ENCODE assay signal across 1 cellular context in the genomic region with DNA sequence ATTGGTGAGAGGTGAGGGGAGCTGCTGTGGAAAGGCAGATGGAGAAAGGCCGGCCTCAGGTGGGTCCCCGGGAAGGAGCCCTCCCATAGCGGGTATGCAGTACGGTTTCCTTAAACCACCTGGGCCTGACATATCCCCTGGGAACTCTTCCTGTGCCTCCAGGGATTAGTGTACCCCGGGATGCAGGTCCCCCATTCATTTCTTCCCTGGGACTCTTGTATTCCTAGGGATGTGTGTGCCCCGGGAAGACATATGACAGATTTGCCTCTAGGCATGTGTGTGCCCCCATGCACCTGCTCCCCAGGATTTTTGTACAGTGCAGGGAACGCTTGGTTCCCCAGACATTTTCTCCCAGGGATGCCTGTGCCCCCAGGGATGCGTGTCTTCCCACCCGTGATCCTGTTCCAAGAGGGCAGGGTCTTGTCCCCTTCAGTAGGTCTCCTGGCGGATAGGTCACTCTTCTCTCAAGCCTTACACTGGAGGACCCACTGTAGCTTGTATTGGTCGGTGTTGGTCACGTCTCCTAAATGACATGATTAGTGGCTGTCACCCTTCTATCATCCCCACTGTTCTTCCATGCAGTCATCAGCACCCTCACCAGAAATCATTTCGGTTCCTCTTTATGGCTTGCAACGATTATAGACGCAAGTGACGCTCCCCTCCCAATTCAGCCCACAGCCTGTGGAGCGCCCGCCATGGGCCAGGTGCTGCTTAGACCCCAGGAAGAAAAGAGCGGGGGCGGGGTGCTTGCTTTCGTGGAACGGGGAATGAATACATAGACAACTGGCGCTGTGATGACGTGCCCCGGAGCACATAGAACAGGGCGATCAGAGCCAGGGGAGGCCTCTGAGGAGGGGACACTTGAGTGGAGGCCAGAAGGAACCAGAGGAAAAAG.
TF ChIP-seq lines count a peak whose summit lies in the region.

No MANE protein-coding gene starts in this region.

TF ChIP-seq in K562, 482 proteins besides CTCF, POLR2A, EP300 and RAD21 (continued from another document):
- TF ChIP-seq PKNOX1 (IDR thresholded peaks at IDR 0.05), result peak; percentile 88
- no peak for TF ChIP-seq ETV5 (CRISPR knock-in tag; IDR thresholded peaks at IDR 0.05; ENCODE audit: low read depth)
- 0 out of 4 replicates have a peak, but pooled peaks of 1 of the 2 experiments have one; percentile 33 for TF ChIP-seq HDAC1 (IDR thresholded peaks at IDR 0.05)
- TF ChIP-seq ZNF263 (CRISPR knock-in tag; IDR thresholded peaks at IDR 0.05; ENCODE audit: borderline replicate concordance), result no peak
- no peak for TF ChIP-seq HDAC3 (IDR thresholded peaks at IDR 0.05; ENCODE audit: borderline replicate concordance, partially characterized antibody)
- TF ChIP-seq, protein P1, sequence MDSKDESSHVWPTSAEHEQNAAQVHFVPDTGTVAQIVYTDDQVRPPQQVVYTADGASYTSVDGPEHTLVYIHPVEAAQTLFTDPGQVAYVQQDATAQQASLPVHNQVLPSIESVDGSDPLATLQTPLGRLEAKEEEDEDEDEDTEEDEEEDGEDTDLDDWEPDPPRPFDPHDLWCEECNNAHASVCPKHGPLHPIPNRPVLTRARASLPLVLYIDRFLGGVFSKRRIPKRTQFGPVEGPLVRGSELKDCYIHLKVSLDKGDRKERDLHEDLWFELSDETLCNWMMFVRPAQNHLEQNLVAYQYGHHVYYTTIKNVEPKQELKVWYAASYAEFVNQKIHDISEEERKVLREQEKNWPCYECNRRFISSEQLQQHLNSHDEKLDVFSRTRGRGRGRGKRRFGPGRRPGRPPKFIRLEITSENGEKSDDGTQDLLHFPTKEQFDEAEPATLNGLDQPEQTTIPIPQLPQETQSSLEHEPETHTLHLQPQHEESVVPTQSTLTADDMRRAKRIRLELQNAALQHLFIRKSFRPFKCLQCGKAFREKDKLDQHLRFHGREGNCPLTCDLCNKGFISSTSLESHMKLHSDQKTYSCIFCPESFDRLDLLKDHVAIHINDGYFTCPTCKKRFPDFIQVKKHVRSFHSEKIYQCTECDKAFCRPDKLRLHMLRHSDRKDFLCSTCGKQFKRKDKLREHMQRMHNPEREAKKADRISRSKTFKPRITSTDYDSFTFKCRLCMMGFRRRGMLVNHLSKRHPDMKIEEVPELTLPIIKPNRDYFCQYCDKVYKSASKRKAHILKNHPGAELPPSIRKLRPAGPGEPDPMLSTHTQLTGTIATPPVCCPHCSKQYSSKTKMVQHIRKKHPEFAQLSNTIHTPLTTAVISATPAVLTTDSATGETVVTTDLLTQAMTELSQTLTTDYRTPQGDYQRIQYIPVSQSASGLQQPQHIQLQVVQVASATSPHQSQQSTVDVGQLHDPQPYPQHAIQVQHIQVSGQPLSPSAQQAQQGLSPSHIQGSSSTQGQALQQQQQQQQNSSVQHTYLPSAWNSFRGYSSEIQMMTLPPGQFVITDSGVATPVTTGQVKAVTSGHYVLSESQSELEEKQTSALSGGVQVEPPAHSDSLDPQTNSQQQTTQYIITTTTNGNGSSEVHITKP (IDR thresholded peaks at IDR 0.05; ENCODE audit: partially characterized antibody), result peak; percentile 28
- TF ChIP-seq RREB1 (CRISPR knock-in tag; IDR thresholded peaks at IDR 0.05), result no peak
- TF ChIP-seq E2F8 (IDR thresholded peaks at IDR 0.05; ENCODE audit: low read depth, partially characterized antibody), result no peak
- no peak for TF ChIP-seq PCBP2 (IDR thresholded peaks at IDR 0.05; ENCODE audit: low read depth, low read length, poor library complexity, severe bottlenecking)
- TF ChIP-seq CXXC5 (CRISPR knock-in tag; IDR thresholded peaks at IDR 0.05), result peak; percentile 40; the same call in 1 of the 2 replicates
- TF ChIP-seq SNRNP70 (optimal IDR thresholded peaks at IDR 0.05; ENCODE audit: low read depth, low read length), result no peak
- no peak for TF ChIP-seq KHSRP (IDR thresholded peaks at IDR 0.05)
- no peak for TF ChIP-seq ZNF165 (CRISPR knock-in tag; IDR thresholded peaks at IDR 0.05; ENCODE audit: borderline replicate concordance)
- TF ChIP-seq MECOM (CRISPR knock-in tag; IDR thresholded peaks at IDR 0.05), result peak; percentile 57; the same call in 1 of the 2 replicates
- 0 out of 2 replicates have a peak, but pooled peaks have one; percentile 25 for TF ChIP-seq POLR2G (IDR thresholded peaks at IDR 0.05; ENCODE audit: low read depth, low read length)
